ENCODE assay signal across 1 cellular context in genomic region chr6:137853569-137854213, GRCh38.
TF ChIP-seq lines count a peak whose summit lies in the region.

No MANE protein-coding gene starts in this region.

TF ChIP-seq in HEK293, 187 proteins besides CTCF, POLR2A, EP300 and RAD21 (continued from another document):
- peak; percentile 70 for TF ChIP-seq SP3 (tag by site-specific recombination; IDR thresholded peaks at IDR 0.05)
- TF ChIP-seq ZNF132 (tag by site-specific recombination; IDR thresholded peaks at IDR 0.05; ENCODE audit: borderline replicate concordance) = 0 out of 2 replicates have a peak, but pooled peaks have one; percentile 21
- TF ChIP-seq KLF16 (tag by site-specific recombination; IDR thresholded peaks at IDR 0.05) = peak; percentile 57; the same call in 1 of the 2 replicates
- TF ChIP-seq ZNF24 (tag by site-specific recombination; IDR thresholded peaks at IDR 0.05) = peak; percentile 95
- TF ChIP-seq, protein P1, sequence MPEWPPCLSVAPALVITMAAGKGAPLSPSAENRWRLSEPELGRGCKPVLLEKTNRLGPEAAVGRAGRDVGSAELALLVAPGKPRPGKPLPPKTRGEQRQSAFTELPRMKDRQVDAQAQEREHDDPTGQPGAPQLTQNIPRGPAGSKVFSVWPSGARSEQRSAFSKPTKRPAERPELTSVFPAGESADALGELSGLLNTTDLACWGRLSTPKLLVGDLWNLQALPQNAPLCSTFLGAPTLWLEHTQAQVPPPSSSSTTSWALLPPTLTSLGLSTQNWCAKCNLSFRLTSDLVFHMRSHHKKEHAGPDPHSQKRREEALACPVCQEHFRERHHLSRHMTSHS (tag by site-specific recombination; IDR thresholded peaks at IDR 0.05) = no peak
- TF ChIP-seq, protein P2, sequence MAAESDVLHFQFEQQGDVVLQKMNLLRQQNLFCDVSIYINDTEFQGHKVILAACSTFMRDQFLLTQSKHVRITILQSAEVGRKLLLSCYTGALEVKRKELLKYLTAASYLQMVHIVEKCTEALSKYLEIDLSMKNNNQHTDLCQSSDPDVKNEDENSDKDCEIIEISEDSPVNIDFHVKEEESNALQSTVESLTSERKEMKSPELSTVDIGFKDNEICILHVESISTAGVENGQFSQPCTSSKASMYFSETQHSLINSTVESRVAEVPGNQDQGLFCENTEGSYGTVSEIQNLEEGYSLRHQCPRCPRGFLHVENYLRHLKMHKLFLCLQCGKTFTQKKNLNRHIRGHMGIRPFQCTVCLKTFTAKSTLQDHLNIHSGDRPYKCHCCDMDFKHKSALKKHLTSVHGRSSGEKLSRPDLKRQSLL (tag by site-specific recombination; IDR thresholded peaks at IDR 0.05) = peak; percentile 45; the same call in 1 of the 2 replicates
- TF ChIP-seq, protein P3, sequence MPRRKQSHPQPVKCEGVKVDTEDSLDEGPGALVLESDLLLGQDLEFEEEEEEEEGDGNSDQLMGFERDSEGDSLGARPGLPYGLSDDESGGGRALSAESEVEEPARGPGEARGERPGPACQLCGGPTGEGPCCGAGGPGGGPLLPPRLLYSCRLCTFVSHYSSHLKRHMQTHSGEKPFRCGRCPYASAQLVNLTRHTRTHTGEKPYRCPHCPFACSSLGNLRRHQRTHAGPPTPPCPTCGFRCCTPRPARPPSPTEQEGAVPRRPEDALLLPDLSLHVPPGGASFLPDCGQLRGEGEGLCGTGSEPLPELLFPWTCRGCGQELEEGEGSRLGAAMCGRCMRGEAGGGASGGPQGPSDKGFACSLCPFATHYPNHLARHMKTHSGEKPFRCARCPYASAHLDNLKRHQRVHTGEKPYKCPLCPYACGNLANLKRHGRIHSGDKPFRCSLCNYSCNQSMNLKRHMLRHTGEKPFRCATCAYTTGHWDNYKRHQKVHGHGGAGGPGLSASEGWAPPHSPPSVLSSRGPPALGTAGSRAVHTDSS (tag by site-specific recombination; IDR thresholded peaks at IDR 0.05) = peak; percentile 59
- peak; percentile 53 for TF ChIP-seq ZNF18 (tag by site-specific recombination; IDR thresholded peaks at IDR 0.05)
- TF ChIP-seq ZNF133 (tag by site-specific recombination; IDR thresholded peaks at IDR 0.05) = no peak
- peak; percentile 86; the same call in 1 of the 2 replicates for TF ChIP-seq ZBTB1 (tag by site-specific recombination; IDR thresholded peaks at IDR 0.05)
- peak; percentile 91 for TF ChIP-seq ZNF184 (tag by site-specific recombination; IDR thresholded peaks at IDR 0.05)
- peak; percentile 86; the same call in 1 of the 2 replicates for TF ChIP-seq ZNF324 (tag by site-specific recombination; IDR thresholded peaks at IDR 0.05)
